ENCODE assay signal across 23 cellular contexts in genomic region chr12:130398089-130398848, GRCh38.
DNase-seq lines count a peak whose midpoint lies in the region; ATAC-seq and TF ChIP-seq lines count a peak whose summit lies in the region.
"Had no signal": no experiment of that assay in that cellular context is flagged by ENCODE, and none has a peak within 500 bp of the region (broad histone marks: within the 10 kb centered on the region; RNA-seq: fewer than 3 reads in every experiment).

No MANE protein-coding gene starts in this region.

- H3K27me3 Mint-ChIP-seq in GM23338 (ENCODE audit: insufficient read depth, low read depth, poor library complexity): peaks cover 11% of the 10 kb centered on the region

- no peaks in the 10 kb centered on the region for H3K79me2 ChIP-seq in GM23338 (replicated peaks; ENCODE audit: insufficient read depth)

- H3K4me1 ChIP-seq in right atrium auricular region (no peaks in the 10 kb centered on the region), GM23338 (ENCODE audit: insufficient read depth) (no peaks in the 10 kb centered on the region)

- no peaks in the 10 kb centered on the region for H3K4me1 Mint-ChIP-seq in GM23338

- no peak overlapping the region for H3K4me3 Mint-ChIP-seq in GM23338
- H3K4me3 Mint-ChIP-seq: H9, HFFc6 had no signal

- TF ChIP-seq CTCF in right atrium auricular region (IDR thresholded peaks at IDR 0.05): no peak
- TF ChIP-seq CTCF in GM23338 (conservative IDR thresholded peaks at IDR 0.05; ENCODE audit: low read depth in 2 of 2): no peak
- no peak for TF ChIP-seq CTCF in VCaP (conservative IDR thresholded peaks at IDR 0.05)

- H3K36me3 ChIP-seq in right atrium auricular region (no peaks in the 10 kb centered on the region), GM23338 (ENCODE audit: insufficient read depth) (no peaks in the 10 kb centered on the region)
- H3K36me3 ChIP-seq: MG63 had no signal

- no peak overlapping the region for H3K4me2 ChIP-seq in GM23338

- 0 out of 2 replicates have a peak overlapping the region, but pooled peaks have one; percentile 10 for H2AFZ ChIP-seq in GM23338

- H3K27ac Mint-ChIP-seq in GM23338: no peak overlapping the region
- H3K27ac Mint-ChIP-seq: H9, HFFc6 had no signal

- peaks cover 42% of the 10 kb centered on the region for H3K36me3 Mint-ChIP-seq in GM23338 (ENCODE audit: low read depth)

- no peaks in the 10 kb centered on the region for H3F3A ChIP-seq in GM23338 (replicated peaks; ENCODE audit: low read depth)

- ATAC-seq in Right ventricle myocardium inferior (peak; percentile 67), GM23338 (no peak)
- ATAC-seq: K562, Panc1 had no signal

- no peaks in the 10 kb centered on the region for H3K9me2 ChIP-seq in GM23338 (ENCODE audit: insufficient read depth)

- DNase-seq in Right ventricle myocardium inferior (ENCODE audit: missing footprints) (no peak), right atrium auricular region (ENCODE audit: low spot score) (no peak), GM23338 (ENCODE audit: low spot score) (no peak), superior temporal gyrus (ENCODE audit: extremely low spot score) (peak; percentile 28), hepatic stellate cell (ENCODE audit: low spot score) (no peak), NCI-H146 (lab: John Stamatoyannopoulos, UW) (no peak)
- no peak for DNase-seq in activated effector memory CD4-positive, alpha-beta T cell treated with anti-CD3 and anti-CD28 coated beads, Interleukin-2, amount 50 U/mL, for 16 hours
- DNase-seq: DMS153, H9, HFFc6, MG63, NCI-H1105 treated with DMSO at 0.1 percent for 48 hours, NCI-H2081, NCI-H2171 treated with DMSO at 0.1 percent for 48 hours, NCI-H345, NCI-H526, NCI-H82, SIG-M5 had no signal

- H3K27me3 ChIP-seq in right atrium auricular region (no peaks in the 10 kb centered on the region), GM23338 (ENCODE audit: insufficient read depth) (no peaks in the 10 kb centered on the region)
- H3K27me3 ChIP-seq: MG63 had no signal

- H3K27ac ChIP-seq in right atrium auricular region: no peak overlapping the region
- no peak overlapping the region for H3K27ac ChIP-seq in GM23338 (ENCODE audit: low read depth)
- peak overlapping the region; percentile 61 for H3K27ac ChIP-seq in VCaP
- H3K27ac ChIP-seq: RWPE1, SK-N-MC had no signal

- intact Hi-C loops in Right ventricle myocardium inferior (cut with DNase I): no loop called here

- no peaks in the 10 kb centered on the region for H4K20me1 ChIP-seq in GM23338 (replicated peaks; ENCODE audit: insufficient read depth)

- H3K9me3 Mint-ChIP-seq in GM23338: peaks cover 94% of the 10 kb centered on the region

- no peaks in the 10 kb centered on the region for H3K9me3 ChIP-seq in right atrium auricular region
- H3K9me3 ChIP-seq: MG63 had no signal

- H3K4me3 ChIP-seq in right atrium auricular region (no peak overlapping the region), GM23338 (no peak overlapping the region)
- H3K4me3 ChIP-seq: K562, MG63, SK-N-MC had no signal

TF ChIP-seq in GM23338, 12 proteins besides CTCF, POLR2A, EP300 and RAD21:
- TF ChIP-seq, protein P1, sequence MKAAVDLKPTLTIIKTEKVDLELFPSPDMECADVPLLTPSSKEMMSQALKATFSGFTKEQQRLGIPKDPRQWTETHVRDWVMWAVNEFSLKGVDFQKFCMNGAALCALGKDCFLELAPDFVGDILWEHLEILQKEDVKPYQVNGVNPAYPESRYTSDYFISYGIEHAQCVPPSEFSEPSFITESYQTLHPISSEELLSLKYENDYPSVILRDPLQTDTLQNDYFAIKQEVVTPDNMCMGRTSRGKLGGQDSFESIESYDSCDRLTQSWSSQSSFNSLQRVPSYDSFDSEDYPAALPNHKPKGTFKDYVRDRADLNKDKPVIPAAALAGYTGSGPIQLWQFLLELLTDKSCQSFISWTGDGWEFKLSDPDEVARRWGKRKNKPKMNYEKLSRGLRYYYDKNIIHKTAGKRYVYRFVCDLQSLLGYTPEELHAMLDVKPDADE (IDR thresholded peaks at IDR 0.05): no peak
- no peak for TF ChIP-seq ZNF114 (CRISPR knock-in tag; IDR thresholded peaks at IDR 0.05)
- TF ChIP-seq JUNB (IDR thresholded peaks at IDR 0.05; ENCODE audit: unreplicated experiment): no peak
- TF ChIP-seq NANOG (IDR thresholded peaks at IDR 0.05; ENCODE audit: borderline replicate concordance): no peak
- TF ChIP-seq REST (IDR thresholded peaks at IDR 0.05; ENCODE audit: unreplicated experiment): no peak
- no peak for TF ChIP-seq ZNF331 (CRISPR knock-in tag; IDR thresholded peaks at IDR 0.05; ENCODE audit: low read depth)
- TF ChIP-seq EZH2 (IDR thresholded peaks at IDR 0.05; ENCODE audit: low read depth, unreplicated experiment): no peak
- no peak for TF ChIP-seq STAT1 (IDR thresholded peaks at IDR 0.05; ENCODE audit: unreplicated experiment)
- no peak for TF ChIP-seq POLR2AphosphoS5 (IDR thresholded peaks at IDR 0.05; ENCODE audit: low read depth)
- no peak for TF ChIP-seq CREB1 (CRISPR knock-in tag; IDR thresholded peaks at IDR 0.05; ENCODE audit: low read depth)
- no peak for TF ChIP-seq EZH2phosphoT487 (IDR thresholded peaks at IDR 0.05; ENCODE audit: unreplicated experiment)
